Comparison of ENCODE assay signal across 8 cellular contexts in the genomic region with DNA sequence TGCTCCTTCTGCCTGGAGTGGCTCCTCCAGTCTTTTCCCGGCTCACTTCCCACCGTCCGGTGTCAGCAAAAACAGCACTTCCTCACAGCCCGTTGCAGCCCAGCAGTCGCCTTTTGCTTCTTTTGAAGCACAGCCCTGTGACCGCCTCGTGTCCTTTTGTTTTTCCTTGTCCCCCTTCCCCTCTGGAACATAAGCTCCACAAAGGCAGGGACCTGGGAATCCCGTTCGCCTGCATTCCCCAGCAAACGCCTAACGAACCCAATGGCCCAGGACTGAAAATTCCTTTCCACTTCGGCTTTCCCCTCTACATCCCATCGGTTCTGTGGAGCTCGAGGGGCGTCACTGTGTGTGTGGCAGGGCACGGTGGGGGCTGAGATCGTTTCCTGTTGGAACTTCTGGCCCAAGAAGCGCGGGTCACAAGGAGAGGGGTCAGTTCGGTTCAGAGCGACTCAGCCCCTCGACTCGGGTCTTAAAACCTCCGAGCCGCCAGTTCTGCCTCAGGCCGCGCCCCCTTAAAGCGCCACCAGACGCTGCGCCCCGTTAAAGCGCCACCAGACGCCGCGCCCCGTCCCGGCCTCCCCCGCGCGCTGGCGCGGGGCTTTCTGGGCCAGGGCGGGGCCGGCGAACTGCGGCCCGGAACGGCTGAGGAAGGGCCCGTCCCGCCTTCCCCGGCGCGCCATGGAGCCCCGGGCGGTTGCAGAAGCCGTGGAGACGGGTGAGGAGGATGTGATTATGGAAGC. TPM values are rescaled to one million over a fixed set of nuclear protein-coding genes. Genes with fewer than 3 reads are reported as not detected.
DNase-seq lines count a peak whose midpoint lies in the region; ATAC-seq and TF ChIP-seq lines count a peak whose summit lies in the region.

No MANE protein-coding gene starts in this region.

- peak; percentile 6 for TF ChIP-seq CTCF in GM10266 (IDR thresholded peaks at IDR 0.05; ENCODE audit: control insufficient read depth, insufficient read depth, low read depth, missing control alignments)

- ATAC-seq in HG02970 (IDR thresholded peaks at IDR 0.05; ENCODE audit: low FRiP score, unreplicated experiment) (peak; percentile 38), left lobe of liver (peak; percentile 77), HG02884 (IDR thresholded peaks at IDR 0.05; ENCODE audit: unreplicated experiment) (no peak)

- DNase-seq in GM10266 (ENCODE audit: extremely low spot score) = peak; percentile 94
- peak; percentile 63 for DNase-seq in NCI-H345 treated with DMSO at 0.1 percent for 48 hours (lab: John Stamatoyannopoulos, UW; ENCODE audit: unreplicated experiment)
- peak; percentile 80 for DNase-seq in activated CD4-positive, alpha-beta T cell treated with anti-CD3 and anti-CD28 coated beads, Interleukin-2, amount 50 U/mL, for 1 hour
- peak; percentile 19 for DNase-seq in dedifferentiated amniotic fluid mesenchymal stem cell (ENCODE audit: extremely low spot score)
- DNase-seq in left lobe of liver (ENCODE audit: low spot score) = peak; percentile 85
- DNase-seq in stimulated activated CD4-positive, alpha-beta T cell treated with anti-CD3 and anti-CD28 coated beads, Interleukin-2, amount 100 ng/mL, for 24 hours = peak; percentile 82 to 86

RNA-seq across cellular contexts. Expression of a gene that starts 0.8 kb away (rescaled TPM):
- total RNA-seq in left lobe of liver = 31.4 TPM

RNA-seq across cellular contexts. Expression of a gene that starts 1.1 kb away (rescaled TPM):
- total RNA-seq in left lobe of liver = 33.6 TPM

RNA-seq across cellular contexts. Expression of a gene that starts 15.5 kb away (rescaled TPM):
- not detected for total RNA-seq in left lobe of liver

RNA-seq across cellular contexts. Expression of a gene that starts 27.8 kb away (rescaled TPM):
- 21.4 TPM for total RNA-seq in left lobe of liver

RNA-seq across cellular contexts. Expression of a gene that starts 28.4 kb away (rescaled TPM):
- 49.5 TPM for total RNA-seq in left lobe of liver

Comparison
In these comparisons a context has a peak if more than half of its experiments do, and no peak if none do; other contexts are left out.
1. DNase-seq: peak in every context shown above with its lines; median percentile 94 in GM10266; 85 in left lobe of liver; 84 in stimulated activated CD4-positive, alpha-beta T cell treated with anti-CD3 and anti-CD28 coated beads, Interleukin-2, amount 100 ng/mL, for 24 hours; 80 in activated CD4-positive, alpha-beta T cell treated with anti-CD3 and anti-CD28 coated beads, Interleukin-2, amount 50 U/mL, for 1 hour; 63 in NCI-H345 treated with DMSO at 0.1 percent for 48 hours; 19 in dedifferentiated amniotic fluid mesenchymal stem cell.